In the genomic region with DNA sequence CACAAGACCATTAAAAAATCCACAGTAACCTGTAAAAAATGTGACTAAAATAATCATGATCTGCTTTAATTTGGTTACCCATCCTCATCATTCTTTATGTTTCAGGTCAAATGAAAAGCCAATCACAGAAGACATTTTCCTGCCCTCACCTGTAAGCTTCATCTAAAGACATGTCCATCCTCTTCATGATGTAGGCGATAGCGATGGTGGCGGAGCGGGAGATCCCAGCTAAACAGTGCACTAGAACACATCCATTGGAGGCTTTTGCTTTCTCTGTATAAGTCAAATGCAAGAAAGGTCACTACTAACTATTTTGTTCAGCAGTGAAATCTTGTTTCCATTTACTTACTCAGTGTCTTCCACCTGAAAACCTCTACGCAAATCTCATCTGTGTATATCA, we compare ENCODE assay signal across 27 cellular contexts.
DNase-seq lines count a peak whose midpoint lies in the region; ATAC-seq lines count a peak whose summit lies in the region.
"Had no signal": no experiment of that assay in that cellular context is flagged by ENCODE, and none has a peak within 500 bp of the region (broad histone marks: within the 10 kb centered on the region; RNA-seq: fewer than 3 reads in every experiment).

No MANE protein-coding gene starts in this region.

- peaks cover 16% of the 10 kb centered on the region for H3K36me3 ChIP-seq in CD8-positive, alpha-beta memory T cell (ENCODE audit: insufficient read depth, low read length)

- peaks cover 37% of the 10 kb centered on the region for H3K4me1 ChIP-seq in CD8-positive, alpha-beta memory T cell (ENCODE audit: insufficient read depth, low read length)
- H3K4me1 ChIP-seq: foreskin keratinocyte had no signal

- no peak overlapping the region for H3K4me3 Mint-ChIP-seq in activated naive CD4-positive, alpha-beta T cell treated with anti-CD3 and anti-CD28 coated beads, Interleukin-2, amount 10 ng/mL, durations not matched to agents 7 days and 5 days
- peak overlapping the region in 1 of 7 donors; percentile 44 for H3K4me3 Mint-ChIP-seq in CD8-positive, alpha-beta memory T cell
- no peak overlapping the region for H3K4me3 Mint-ChIP-seq in activated CD4-positive, alpha-beta memory T cell treated with anti-CD3 and anti-CD28 coated beads, Interleukin-2, amount 10 ng/mL, durations not matched to agents 7 days and 5 days
- H3K4me3 Mint-ChIP-seq in naive thymus-derived CD8-positive, alpha-beta T cell: no peak overlapping the region
- H3K4me3 Mint-ChIP-seq: endodermal cell had no signal

- H3K4me3 ChIP-seq in CD8-positive, alpha-beta memory T cell (ENCODE audit: low read length): no peak overlapping the region
- H3K4me3 ChIP-seq: cardiac muscle cell, esophagus muscularis mucosa, K562, lung, pancreas, upper lobe of right lung had no signal

- no peak for ATAC-seq in naive thymus-derived CD8-positive, alpha-beta T cell
- ATAC-seq: foreskin keratinocyte, K562, Panc1, pancreas, upper lobe of right lung had no signal

- no peaks in the 10 kb centered on the region for H3K27me3 ChIP-seq in CD8-positive, alpha-beta memory T cell (ENCODE audit: insufficient read depth, low read length, poor library complexity, severe bottlenecking)
- H3K27me3 ChIP-seq: cardiac muscle cell, esophagus muscularis mucosa, foreskin keratinocyte, pancreas, upper lobe of right lung had no signal

- no peak overlapping the region for H3K27ac Mint-ChIP-seq in activated naive CD4-positive, alpha-beta T cell treated with anti-CD3 and anti-CD28 coated beads, Interleukin-2, amount 10 ng/mL, durations not matched to agents 7 days and 5 days
- H3K27ac Mint-ChIP-seq in CD8-positive, alpha-beta memory T cell: peak overlapping the region; percentile 35 to 88 (median 68)
- H3K27ac Mint-ChIP-seq in activated CD4-positive, alpha-beta memory T cell treated with anti-CD3 and anti-CD28 coated beads, Interleukin-2, amount 10 ng/mL, durations not matched to agents 7 days and 5 days: peak overlapping the region; percentile 65
- H3K27ac Mint-ChIP-seq in naive thymus-derived CD8-positive, alpha-beta T cell: peak overlapping the region; percentile 20 to 90 (median 85)
- H3K27ac Mint-ChIP-seq: endodermal cell had no signal

- peaks cover 64% of the 10 kb centered on the region for H3K4me1 Mint-ChIP-seq in activated naive CD4-positive, alpha-beta T cell treated with anti-CD3 and anti-CD28 coated beads, Interleukin-2, amount 10 ng/mL, durations not matched to agents 7 days and 5 days
- peaks cover 38 to 76% (median 70%) of the 10 kb centered on the region in 3 donors for H3K4me1 Mint-ChIP-seq in CD8-positive, alpha-beta memory T cell
- H3K4me1 Mint-ChIP-seq in activated CD4-positive, alpha-beta memory T cell treated with anti-CD3 and anti-CD28 coated beads, Interleukin-2, amount 10 ng/mL, durations not matched to agents 7 days and 5 days: peaks cover 80% of the 10 kb centered on the region
- H3K4me1 Mint-ChIP-seq in naive thymus-derived CD8-positive, alpha-beta T cell: peaks cover 13 to 68% (median 42%) of the 10 kb centered on the region in 4 donors

- H3K27me3 Mint-ChIP-seq in activated naive CD4-positive, alpha-beta T cell treated with anti-CD3 and anti-CD28 coated beads, Interleukin-2, amount 10 ng/mL, durations not matched to agents 7 days and 5 days: no peaks in the 10 kb centered on the region
- no peaks in the 10 kb centered on the region for H3K27me3 Mint-ChIP-seq in CD8-positive, alpha-beta memory T cell
- H3K27me3 Mint-ChIP-seq in activated CD4-positive, alpha-beta memory T cell treated with anti-CD3 and anti-CD28 coated beads, Interleukin-2, amount 10 ng/mL, durations not matched to agents 7 days and 5 days: no peaks in the 10 kb centered on the region
- no peaks in the 10 kb centered on the region for H3K27me3 Mint-ChIP-seq in naive thymus-derived CD8-positive, alpha-beta T cell

- DNase-seq in activated naive CD4-positive, alpha-beta T cell treated with Interleukin-2 at 50 U/mL for 16 hours: peak; percentile 31
- DNase-seq in activated naive CD4-positive, alpha-beta T cell treated with anti-CD3 and anti-CD28 coated beads, Interleukin-2, amount 10 ng/mL, durations not matched to agents 7 days and 5 days: no peak
- DNase-seq in CD8-positive, alpha-beta memory T cell: no peak
- no peak for DNase-seq in activated CD4-positive, alpha-beta memory T cell treated with anti-CD3 and anti-CD28 coated beads, Interleukin-2, amount 10 ng/mL, durations not matched to agents 7 days and 5 days
- no peak for DNase-seq in naive thymus-derived CD8-positive, alpha-beta T cell
- DNase-seq in cerebellum (ENCODE audit: low spot score): no peak
- DNase-seq in COLO668 (lab: John Stamatoyannopoulos, UW; ENCODE audit: unreplicated experiment): no peak
- DNase-seq: activated gamma-delta T cell, aorta, C1 segment of cervical spinal cord, cortex of kidney, endodermal cell, foreskin keratinocyte, NCI-H1105 treated with DMSO at 0.1 percent for 48 hours, NCI-H2029 treated with DMSO at 0.1 percent for 48 hours, NCI-H226, NCI-H69, pancreas, retina, SHP77 treated with DMSO at 0.1 percent for 48 hours, small intestine, upper lobe of right lung had no signal

- no peaks in the 10 kb centered on the region for H3K9me3 ChIP-seq in CD8-positive, alpha-beta memory T cell (ENCODE audit: low read length)
- H3K9me3 ChIP-seq: esophagus muscularis mucosa, pancreas, upper lobe of right lung had no signal

- CTCF ChIA-PET in activated naive CD4-positive, alpha-beta T cell treated with anti-CD3 and anti-CD28 coated beads, Interleukin-2, amount 10 ng/mL, durations not matched to agents 7 days and 5 days (lab: Charles Lee): interaction anchor here (0.9 to 2.3 kb wide), 4 partner anchors 13 to 103 kb away, joined by 4 to 7 read pairs (median 6); no protein-coding TSS in a partner anchor
- CTCF ChIA-PET in CD8-positive, alpha-beta memory T cell (lab: Charles Lee): interaction anchor here (1.4 kb wide), 1 partner anchor 10 kb away, joined by 4 read pairs; no protein-coding TSS in a partner anchor
- CTCF ChIA-PET in activated CD4-positive, alpha-beta memory T cell treated with anti-CD3 and anti-CD28 coated beads, Interleukin-2, amount 10 ng/mL, durations not matched to agents 7 days and 5 days (lab: Charles Lee): interaction anchor here (2.0 kb wide), 1 partner anchor 38 kb away, joined by 7 read pairs; no protein-coding TSS in a partner anchor

- H3K27ac ChIP-seq in CD8-positive, alpha-beta memory T cell (ENCODE audit: low read depth, low read length): no peak overlapping the region
- H3K27ac ChIP-seq: cardiac muscle cell, esophagus muscularis mucosa, foreskin keratinocyte, pancreas, upper lobe of right lung had no signal

- POLR2A ChIA-PET in CD8-positive, alpha-beta memory T cell (lab: Charles Lee): interaction anchor here (0.6 to 0.7 kb wide), 2 partner anchors 35 to 130 kb away, joined by 3 to 6 read pairs; no protein-coding TSS in a partner anchor
- POLR2A ChIA-PET in activated CD4-positive, alpha-beta memory T cell treated with anti-CD3 and anti-CD28 coated beads, Interleukin-2, amount 10 ng/mL, durations not matched to agents 7 days and 5 days (lab: Charles Lee): interaction anchor here (0.9 to 22.6 kb wide), 8 partner anchors 19 to 241 kb away, joined by 3 to 580 read pairs (median 114); a partner anchor contains a TSS
- POLR2A ChIA-PET in naive thymus-derived CD8-positive, alpha-beta T cell (lab: Charles Lee): interaction anchor here (5.4 kb wide), 1 partner anchor 14 kb away, joined by 37 read pairs; no protein-coding TSS in a partner anchor

- H3K9me3 Mint-ChIP-seq in activated naive CD4-positive, alpha-beta T cell treated with anti-CD3 and anti-CD28 coated beads, Interleukin-2, amount 10 ng/mL, durations not matched to agents 7 days and 5 days: no peaks in the 10 kb centered on the region
- H3K9me3 Mint-ChIP-seq in CD8-positive, alpha-beta memory T cell: no peaks in the 10 kb centered on the region
- H3K9me3 Mint-ChIP-seq in activated CD4-positive, alpha-beta memory T cell treated with anti-CD3 and anti-CD28 coated beads, Interleukin-2, amount 10 ng/mL, durations not matched to agents 7 days and 5 days: no peaks in the 10 kb centered on the region
- H3K9me3 Mint-ChIP-seq in naive thymus-derived CD8-positive, alpha-beta T cell: no peaks in the 10 kb centered on the region
- H3K9me3 Mint-ChIP-seq: endodermal cell had no signal

- peaks cover 67% of the 10 kb centered on the region for H3K36me3 Mint-ChIP-seq in activated naive CD4-positive, alpha-beta T cell treated with anti-CD3 and anti-CD28 coated beads, Interleukin-2, amount 10 ng/mL, durations not matched to agents 7 days and 5 days
- peaks cover 28 to 77% (median 34%) of the 10 kb centered on the region in 3 donors for H3K36me3 Mint-ChIP-seq in CD8-positive, alpha-beta memory T cell
- peaks cover 84% of the 10 kb centered on the region for H3K36me3 Mint-ChIP-seq in activated CD4-positive, alpha-beta memory T cell treated with anti-CD3 and anti-CD28 coated beads, Interleukin-2, amount 10 ng/mL, durations not matched to agents 7 days and 5 days (ENCODE audit: low read depth)
- H3K36me3 Mint-ChIP-seq in naive thymus-derived CD8-positive, alpha-beta T cell: peaks cover 8 to 43% (median 31%) of the 10 kb centered on the region in 3 donors
